Comparison of ENCODE assay signal across 22 cellular contexts in genomic region chr7:20236043-20236442, GRCh38. TPM values are rescaled to one million over a fixed set of nuclear protein-coding genes. Genes with fewer than 3 reads are reported as not detected.
DNase-seq lines count a peak whose midpoint lies in the region; FAIRE-seq and TF ChIP-seq lines count a peak whose summit lies in the region.
"Had no signal": no experiment of that assay in that cellular context is flagged by ENCODE, and none has a peak within 500 bp of the region (broad histone marks: within the 10 kb centered on the region; RNA-seq: fewer than 3 reads in every experiment).

No MANE protein-coding gene starts in this region.

- H3K9me3 ChIP-seq in PC-9 (ENCODE audit: insufficient read depth, low read depth) = no peaks in the 10 kb centered on the region
- H3K9me3 ChIP-seq in H1 (ENCODE audit: insufficient read depth in 2 of 2, low read depth in 1 of 2, low read length in 1 of 2) = no peaks in the 10 kb centered on the region
- H3K9me3 ChIP-seq in smooth muscle cell (replicated peaks; ENCODE audit: low read depth) = no peaks in the 10 kb centered on the region
- H3K9me3 ChIP-seq: BLaER1, HAP-1 had no signal

- H3K56ac ChIP-seq in H1 (replicated peaks; ENCODE audit: insufficient read length, low read depth, low read length) = no peak overlapping the region

- H3F3A ChIP-seq in PC-9 (ENCODE audit: insufficient read depth, low read depth) (0 out of 2 replicates have a peak, but pooled peaks cover 6% of the 10 kb centered on the region), smooth muscle cell (ENCODE audit: low read depth) (no peaks in the 10 kb centered on the region)

- no peak overlapping the region for H3K4ac ChIP-seq in H1 (replicated peaks; ENCODE audit: insufficient read length, low read depth, low read length)

- H3K4me1 ChIP-seq in PC-9 (replicated peaks; ENCODE audit: insufficient read depth) (peaks cover 19% of the 10 kb centered on the region), H1 (replicated peaks in 1 of 4; ENCODE audit: control insufficient read depth in 3 of 4, insufficient read depth in 4 of 4, low read length in 3 of 4) (peaks cover 0 to 2% (median 0%) of the 10 kb centered on the region in 4 experiments; a peak in 1 of 7 replicates), smooth muscle cell (ENCODE audit: low read depth) (peaks cover 4% of the 10 kb centered on the region)
- H3K4me1 ChIP-seq: BLaER1 had no signal

- FAIRE-seq in GM12892 (lab: Jason Lieb, UNC) = peak; percentile 40
- peak; percentile 24 for FAIRE-seq in H1 (lab: Jason Lieb, UNC)
- FAIRE-seq: D721Med had no signal

- H3K27me3 ChIP-seq in PC-9 (ENCODE audit: insufficient read depth, low read depth) (no peaks in the 10 kb centered on the region), H1 (replicated peaks in 1 of 4; ENCODE audit: control insufficient read depth in 3 of 4, extremely low read depth in 1 of 4, insufficient read depth in 3 of 4, low read length in 3 of 4) (no peaks in the 10 kb centered on the region), smooth muscle cell (ENCODE audit: low read depth) (no peaks in the 10 kb centered on the region)
- H3K27me3 ChIP-seq: BLaER1 had no signal

- WGBS in H1 (ENCODE audit: extremely low coverage in 1 of 2, insufficient coverage in 1 of 2, insufficient read length in 1 of 2, insufficient replicate concordance in 2 of 2, low coverage in 1 of 2, low lambda C conversion rate in 2 of 2, missing lambda C conversion rate in 1 of 2), 2 experiments = 89% methylated on average over 6 of the region's 6 CpGs; no CpG with 5 or more reads in 1 of the 2 experiments
- WGBS in smooth muscle cell (ENCODE audit: low lambda C conversion rate) = 94% methylated on average over 6 of the region's 6 CpGs

- no peak overlapping the region for H4K5ac ChIP-seq in H1 (ENCODE audit: insufficient read length, low read depth, low read length)

- no TSS peak for BruUV-seq in PC-9 (replicated peaks; lab: Mats Ljungman, UMichigan)

- H3K36me3 ChIP-seq in PC-9 (ENCODE audit: low read depth) = no peaks in the 10 kb centered on the region
- H3K36me3 ChIP-seq in H1 (ENCODE audit: control insufficient read depth in 2 of 4, insufficient read depth in 4 of 4, low read length in 3 of 4) = no peaks in the 10 kb centered on the region
- no peaks in the 10 kb centered on the region for H3K36me3 ChIP-seq in smooth muscle cell (ENCODE audit: low read depth)
- H3K36me3 ChIP-seq: BLaER1, HAP-1 had no signal

- no peak for TF ChIP-seq RAD21 in H1 (IDR thresholded peaks at IDR 0.05 in 1 of 2, conservative IDR thresholded peaks at IDR 0.05 in 1 of 2; ENCODE audit: low read depth in 2 of 2, low read length in 2 of 2)

- H3K18ac ChIP-seq in H1 (ENCODE audit: extremely low read depth, low read length) = no peak overlapping the region

- H2BK20ac ChIP-seq in H1 (ENCODE audit: low read length) = no peak overlapping the region

- no peak for TF ChIP-seq EP300 in H1 (IDR thresholded peaks at IDR 0.05; ENCODE audit: borderline replicate concordance in 1 of 2, low read depth in 2 of 2, low read length in 2 of 2)

- TF ChIP-seq CTCF in PC-9 (conservative IDR thresholded peaks at IDR 0.05) = no peak
- no peak for TF ChIP-seq CTCF in H1 (IDR thresholded peaks at IDR 0.05; ENCODE audit: control extremely low read depth in 1 of 3, insufficient read depth in 1 of 3, low read depth in 1 of 3, low read length in 3 of 3)
- no peak for TF ChIP-seq CTCF in smooth muscle cell (IDR thresholded peaks at IDR 0.05; ENCODE audit: borderline replicate concordance, insufficient read depth, poor library complexity, severe bottlenecking)

- H2BK5ac ChIP-seq in H1 (ENCODE audit: low read depth, low read length) = no peak overlapping the region

- H2BK120ac ChIP-seq in H1 (replicated peaks; ENCODE audit: low read depth, low read length) = no peak overlapping the region

- H2BK12ac ChIP-seq in H1 (ENCODE audit: low read depth, low read length) = no peak overlapping the region

- H3K4me2 ChIP-seq in PC-9 (no peak overlapping the region), H1 (ENCODE audit: insufficient read depth in 1 of 2, low read depth in 2 of 2, low read length in 2 of 2) (no peak overlapping the region), smooth muscle cell (no peak overlapping the region)
- H3K4me2 ChIP-seq: BLaER1 had no signal

- intact Hi-C loops in PC-9 (cut with micrococcal nuclease; ENCODE audit: unreplicated experiment) = no loop called here

- no peak for TF ChIP-seq POLR2A in GM12892 (IDR thresholded peaks at IDR 0.05; ENCODE audit: low read depth, low read length)
- TF ChIP-seq POLR2A in H1 (IDR thresholded peaks at IDR 0.05; ENCODE audit: control extremely low read depth in 1 of 2, low read depth in 2 of 2, low read length in 2 of 2) = no peak

- POLR2A ChIA-PET in PC-9 (lab: Charles Lee; ENCODE audit: unreplicated experiment) (no interaction called here), H1 (lab: Charles Lee; ENCODE audit: partially characterized antibody) (no interaction called here)

- no peaks in the 10 kb centered on the region for H3K79me1 ChIP-seq in H1 (ENCODE audit: low read depth, low read length)

- no peak overlapping the region for H3K14ac ChIP-seq in H1 (ENCODE audit: insufficient read length)

- no peak overlapping the region for H2AK5ac ChIP-seq in H1 (ENCODE audit: low read depth, low read length)

- H3K4me3 ChIP-seq in PC-9 (no peak overlapping the region), H1 (ENCODE audit: extremely low read depth in 1 of 4, insufficient read depth in 2 of 4, low read depth in 3 of 4, low read length in 4 of 4) (no peak overlapping the region), smooth muscle cell (no peak overlapping the region)
- H3K4me3 ChIP-seq: BLaER1, HAP-1 had no signal

- H3K9me2 ChIP-seq in PC-9 (ENCODE audit: insufficient read depth) = no peaks in the 10 kb centered on the region

- no peak overlapping the region for H4K91ac ChIP-seq in H1 (replicated peaks; ENCODE audit: insufficient read length, low read length)

- H4K8ac ChIP-seq in H1 (ENCODE audit: extremely low read depth, insufficient read depth, low read length) = no peak overlapping the region

- H4K20me1 ChIP-seq in PC-9 (ENCODE audit: insufficient read depth) (no peaks in the 10 kb centered on the region), H1 (replicated peaks in 1 of 2; ENCODE audit: control insufficient read depth in 1 of 2, insufficient read depth in 2 of 2, low read length in 2 of 2) (no peaks in the 10 kb centered on the region), smooth muscle cell (ENCODE audit: low read depth) (no peaks in the 10 kb centered on the region)
- H4K20me1 ChIP-seq: BLaER1 had no signal

- peak overlapping the region; percentile 64 for H3K27ac ChIP-seq in PC-9
- H3K27ac ChIP-seq in H1 (ENCODE audit: low read depth, low read length) = no peak overlapping the region
- H3K27ac ChIP-seq in smooth muscle cell (ENCODE audit: low read depth) = peak overlapping the region; percentile 78
- H3K27ac ChIP-seq: BLaER1, HL-60 had no signal

- H2AFZ ChIP-seq in PC-9 (no peak overlapping the region), H1 (ENCODE audit: low read length) (no peak overlapping the region), smooth muscle cell (ENCODE audit: low read depth) (no peak overlapping the region)

- DNase-seq in GM12892 (ENCODE audit: insufficient read length) = no peak
- DNase-seq in PC-9 = no peak
- no peak for DNase-seq in H1 (ENCODE audit: low read depth in 1 of 2, low spot score in 2 of 2)
- no peak for DNase-seq in smooth muscle cell (lab: John Stamatoyannopoulos, UW; ENCODE audit: unreplicated experiment)
- no peak for DNase-seq in globus pallidus (ENCODE audit: low spot score)
- no peak for DNase-seq in ureter (ENCODE audit: low spot score)
- no peak for DNase-seq in stimulated activated CD4-positive, alpha-beta T cell treated with anti-CD3 and anti-CD28 coated beads, Interleukin-2, amount 100 ng/mL, for 48 hours
- DNase-seq: CD4-positive, CD25-positive, alpha-beta regulatory T cell; MV-4-11; NCI-H1105; NCI-H1436 treated with DMSO at 0.1 percent for 48 hours; NCI-H187 treated with DMSO at 0.1 percent for 48 hours; NCI-H2171 treated with DMSO at 0.1 percent for 48 hours; NCI-H345; NCI-H524 treated with DMSO at 0.1 percent for 48 hours; NCI-H774; SHP77 treated with DMSO at 0.1 percent for 48 hours had no signal

- H3K23ac ChIP-seq in H1 (ENCODE audit: insufficient read length) = no peak overlapping the region

- H3K79me2 ChIP-seq in PC-9 (ENCODE audit: low read depth) (no peaks in the 10 kb centered on the region), H1 (ENCODE audit: control insufficient read depth in 1 of 2, insufficient read depth in 2 of 2, low read length in 2 of 2) (no peaks in the 10 kb centered on the region; a peak in 1 of 4 replicates), smooth muscle cell (ENCODE audit: low read depth) (no peaks in the 10 kb centered on the region)

- H3K23me2 ChIP-seq in H1 (ENCODE audit: low read depth, low read length) = no peaks in the 10 kb centered on the region; the same call in 1 of the 2 replicates

- CTCF ChIA-PET in PC-9 (lab: Charles Lee) (interaction anchor here (0.6 kb wide), 1 partner anchor 488 kb away, joined by 5 read pairs; no protein-coding TSS in a partner anchor), H1 (lab: Charles Lee; ENCODE audit: partially characterized antibody) (interaction anchor here (0.8 to 2.2 kb wide), 5 partner anchors 9 to 481 kb away, joined by 3 to 9 read pairs (median 4); partner anchors contain the start of gene MACC1)

- H3K9ac ChIP-seq in H1 (replicated peaks in 1 of 4; ENCODE audit: extremely low read depth in 1 of 4, low read depth in 3 of 4, low read length in 3 of 4) (no peak overlapping the region), smooth muscle cell (ENCODE audit: low read depth) (no peak overlapping the region)
- H3K9ac ChIP-seq: BLaER1 had no signal

- no peak overlapping the region for H2BK15ac ChIP-seq in H1 (ENCODE audit: low read length)

TF ChIP-seq in H1, 55 proteins besides CTCF, POLR2A, EP300 and RAD21:
- TF ChIP-seq SIN3A (conservative IDR thresholded peaks at IDR 0.05 in 1 of 2, IDR thresholded peaks at IDR 0.05 in 1 of 2; ENCODE audit: low read depth in 1 of 2, low read length in 2 of 2) = no peak
- no peak for TF ChIP-seq SIRT6 (IDR thresholded peaks at IDR 0.05; ENCODE audit: low read length)
- TF ChIP-seq KDM4A (IDR thresholded peaks at IDR 0.05; ENCODE audit: low read depth, low read length, severe bottlenecking) = no peak
- no peak for TF ChIP-seq NRF1 (IDR thresholded peaks at IDR 0.05; ENCODE audit: low read depth, low read length)
TF ChIP-seq in H1: peak in this region for 0.

RNA-seq across cellular contexts. Expression of gene MACC1, which starts 18.9 kb away (rescaled TPM):
- polyA plus RNA-seq in GM12892 (2012; ENCODE audit: missing spikeins) = 12.8 TPM
- total RNA-seq in PC-9 (2021) (48.4 and 50.8 TPM in 2 replicates), smooth muscle cell (1.3 and 2.9 TPM in 2 replicates), ureter (35.2 TPM)
- 17.1 and 17.2 TPM in 2 replicates for total RNA-seq in H1 (2021; fragmentation: NEBNext Ultra II Directional; extraction: Animal tissue kit (Norgen Biotek cat#: 25700))
- polyA plus RNA-seq in H1 (2011; rRNA removed) (1.2 and 2.0 TPM in 2 replicates), smooth muscle cell (0.33 TPM in 1 of 2 replicates, not detected in the other)
- 2.3 TPM for polyA plus RNA-seq in H1 (2011; cell fraction: cytosol; rRNA removed)
- 2.0 TPM for polyA plus RNA-seq in H1 (2011; cell fraction: nucleus; rRNA removed)
- 4.6 to 6.8 TPM (median 5.1 TPM) in 4 replicates for polyA plus RNA-seq in H1 (2012, experiment 1 of 2)
- 0.28 TPM for polyA plus RNA-seq in H1 (2012, experiment 2 of 2)
- polyA plus RNA-seq in H1 (2013, experiment 1 of 2) = 6.3 TPM
- 5.8 TPM for polyA plus RNA-seq in H1 (2013, experiment 2 of 2)
- 17.6 and 27.1 TPM in 2 replicates for polyA minus RNA-seq in H1 (2011; rRNA and poly(A)+ RNA removed)
- polyA minus RNA-seq in H1 (2011; cell fraction: cytosol; rRNA and poly(A)+ RNA removed) = 15.5 TPM
- 29.1 TPM for polyA minus RNA-seq in H1 (2011; cell fraction: nucleus; rRNA and poly(A)+ RNA removed)
- total RNA-seq: A172 had no signal
